24 cellular contexts compared by ENCODE assay signal in the genomic region with DNA sequence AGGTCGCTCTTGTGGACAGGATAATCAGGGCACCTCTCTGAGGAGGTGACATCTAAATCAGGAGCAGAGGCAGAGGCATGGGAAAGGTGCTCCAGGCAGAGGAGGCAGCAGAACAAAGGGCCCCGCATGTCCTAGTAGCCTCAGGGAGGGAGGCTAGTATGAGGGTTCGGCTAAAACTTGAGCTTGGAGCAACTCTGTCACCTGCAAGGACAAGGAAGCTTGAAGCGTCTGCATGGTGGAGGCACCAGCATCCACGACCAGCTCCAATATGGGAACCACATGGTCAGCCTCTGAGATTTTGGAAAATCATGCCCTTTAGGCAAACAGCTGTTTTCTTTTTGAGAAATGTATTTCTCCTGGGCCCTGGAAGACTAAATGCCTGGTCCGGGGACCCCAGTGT.
"Had no signal": no experiment of that assay in that cellular context is flagged by ENCODE, and none has a peak within 500 bp of the region (broad histone marks: within the 10 kb centered on the region; RNA-seq: fewer than 3 reads in every experiment).

No MANE protein-coding gene starts in this region.

- H3K4me1 ChIP-seq: foreskin keratinocyte, heart left ventricle, left lung, lower lobe of right lung had no signal

- H3K36me3 ChIP-seq: gastroesophageal sphincter, heart left ventricle, left lung, lower lobe of right lung had no signal

- H3K79me2 ChIP-seq: hepatocyte had no signal

- H3K27ac Mint-ChIP-seq: immature natural killer cell, mesothelial cell of epicardium had no signal

- H3K4me3 ChIP-seq: coronary artery, dorsolateral prefrontal cortex, gastroesophageal sphincter, heart left ventricle, hepatocyte, left lung, lower lobe of right lung, mucosa of descending colon had no signal

- H3K9me3 Mint-ChIP-seq: immature natural killer cell, mesothelial cell of epicardium had no signal

- DNase-seq: dermis blood vessel endothelial cell; dorsolateral prefrontal cortex; effector CD4-positive, alpha-beta T cell; effector memory CD4-positive, alpha-beta T cell; erythroblast; foreskin keratinocyte; heart left ventricle; hypothalamus; immature natural killer cell; left cardiac atrium; left lung; left ventricle myocardium superior; lower lobe of right lung; mesenchymal stem cell; mucosa of descending colon had no signal

- H3K4me3 Mint-ChIP-seq: immature natural killer cell, mesothelial cell of epicardium had no signal

- H3K27me3 ChIP-seq: dorsolateral prefrontal cortex, hepatocyte had no signal

- H3K27ac ChIP-seq: coronary artery, dorsolateral prefrontal cortex, epithelial cell of prostate, foreskin keratinocyte, gastroesophageal sphincter, heart left ventricle, hepatocyte, left lung, lower lobe of right lung had no signal

- H3K36me3 Mint-ChIP-seq: mesothelial cell of epicardium had no signal

- H3K9me3 ChIP-seq: gastroesophageal sphincter, heart left ventricle, left lung, lower lobe of right lung, mucosa of descending colon had no signal

- H2AFZ ChIP-seq: hepatocyte had no signal

- FAIRE-seq: colon, endothelial cell of umbilical vein, frontal cortex, keratinocyte had no signal

- H3K4me2 ChIP-seq: hepatocyte had no signal
